ENCODE assay signal across 1 cellular context in the genomic region with DNA sequence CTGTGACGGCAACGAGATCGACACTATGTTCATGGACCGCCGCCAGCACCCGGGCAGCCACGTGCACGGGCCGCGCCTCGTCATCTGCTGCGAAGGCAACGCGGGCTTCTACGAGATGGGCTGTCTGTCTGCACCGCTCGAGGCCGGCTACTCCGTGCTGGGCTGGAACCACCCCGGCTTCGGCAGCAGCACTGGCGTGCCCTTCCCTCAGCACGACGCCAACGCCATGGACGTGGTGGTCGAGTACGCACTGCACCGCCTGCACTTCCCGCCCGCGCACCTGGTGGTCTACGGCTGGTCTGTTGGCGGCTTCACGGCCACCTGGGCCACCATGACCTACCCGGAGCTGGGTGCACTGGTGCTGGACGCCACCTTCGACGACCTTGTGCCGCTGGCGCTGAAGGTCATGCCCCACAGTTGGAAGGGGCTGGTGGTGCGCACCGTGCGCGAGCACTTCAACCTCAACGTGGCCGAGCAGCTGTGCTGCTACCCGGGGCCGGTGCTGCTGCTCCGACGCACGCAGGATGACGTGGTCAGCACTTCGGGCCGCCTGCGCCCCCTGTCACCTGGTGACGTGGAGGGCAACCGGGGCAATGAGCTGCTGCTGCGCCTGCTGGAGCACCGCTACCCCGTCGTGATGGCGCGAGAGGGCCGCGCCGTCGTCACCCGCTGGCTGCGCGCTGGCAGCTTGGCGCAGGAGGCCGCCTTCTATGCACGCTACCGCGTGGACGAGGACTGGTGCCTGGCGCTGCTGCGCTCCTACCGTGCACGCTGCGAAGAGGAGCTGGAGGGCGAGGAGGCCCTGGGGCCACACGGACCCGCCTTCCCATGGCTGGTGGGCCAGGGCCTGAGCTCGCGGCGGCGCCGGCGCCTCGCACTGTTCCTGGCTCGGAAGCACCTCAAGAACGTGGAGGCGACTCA.
TF ChIP-seq lines count a peak whose summit lies in the region.

No MANE protein-coding gene starts in this region.

TF ChIP-seq in HepG2, 621 proteins besides CTCF, POLR2A, EP300 and RAD21 (continued from another document):
- TF ChIP-seq ZNF552 (CRISPR knock-in tag; IDR thresholded peaks at IDR 0.05; ENCODE audit: borderline replicate concordance) (0 out of 2 replicates have a peak, but pooled peaks have one; percentile 62), SMARCE1 (IDR thresholded peaks at IDR 0.05; ENCODE audit: borderline replicate concordance) (no peak), ZNF792 (CRISPR knock-in tag; IDR thresholded peaks at IDR 0.05) (no peak), MTA1 (CRISPR knock-in tag; IDR thresholded peaks at IDR 0.05; ENCODE audit: borderline replicate concordance) (peak; percentile 70; the same call in 1 of the 2 replicates), NFE2L1 (CRISPR knock-in tag; IDR thresholded peaks at IDR 0.05; ENCODE audit: borderline replicate concordance) (no peak), ZNF891 (CRISPR knock-in tag; IDR thresholded peaks at IDR 0.05) (no peak), MEF2D (CRISPR knock-in tag; IDR thresholded peaks at IDR 0.05) (no peak), ZNF496 (CRISPR knock-in tag; IDR thresholded peaks at IDR 0.05; ENCODE audit: insufficient replicate concordance) (no peak), ZNF644 (CRISPR knock-in tag; IDR thresholded peaks at IDR 0.05; ENCODE audit: low read depth) (no peak), HOXA3 (CRISPR knock-in tag; IDR thresholded peaks at IDR 0.05) (peak; percentile 76), ZNF180 (CRISPR knock-in tag; IDR thresholded peaks at IDR 0.05; ENCODE audit: borderline replicate concordance, low read depth) (no peak), ZNF10 (CRISPR knock-in tag; IDR thresholded peaks at IDR 0.05; ENCODE audit: borderline replicate concordance, low read depth) (no peak), ZNF564 (CRISPR knock-in tag; IDR thresholded peaks at IDR 0.05) (no peak), PAF1 (CRISPR knock-in tag; IDR thresholded peaks at IDR 0.05) (peak; percentile 42; the same call in 1 of the 2 replicates), POLR2AphosphoS2 (IDR thresholded peaks at IDR 0.05; ENCODE audit: low read depth, low read length) (no peak), ZNF292 (CRISPR knock-in tag; IDR thresholded peaks at IDR 0.05; ENCODE audit: borderline replicate concordance, low read depth) (0 out of 2 replicates have a peak, but pooled peaks have one; percentile 18), SAFB2 (CRISPR knock-in tag; IDR thresholded peaks at IDR 0.05; ENCODE audit: borderline replicate concordance, low read depth) (peak; percentile 29; the same call in 1 of the 2 replicates), AKAP8 (CRISPR knock-in tag; IDR thresholded peaks at IDR 0.05) (no peak), ZNF670 (CRISPR knock-in tag; IDR thresholded peaks at IDR 0.05; ENCODE audit: borderline replicate concordance) (no peak), ZBTB7A (CRISPR knock-in tag; IDR thresholded peaks at IDR 0.05) (peak; percentile 12; the same call in 1 of the 2 replicates), REXO4 (CRISPR knock-in tag; IDR thresholded peaks at IDR 0.05; ENCODE audit: borderline replicate concordance) (no peak)
- TF ChIP-seq, protein P1, sequence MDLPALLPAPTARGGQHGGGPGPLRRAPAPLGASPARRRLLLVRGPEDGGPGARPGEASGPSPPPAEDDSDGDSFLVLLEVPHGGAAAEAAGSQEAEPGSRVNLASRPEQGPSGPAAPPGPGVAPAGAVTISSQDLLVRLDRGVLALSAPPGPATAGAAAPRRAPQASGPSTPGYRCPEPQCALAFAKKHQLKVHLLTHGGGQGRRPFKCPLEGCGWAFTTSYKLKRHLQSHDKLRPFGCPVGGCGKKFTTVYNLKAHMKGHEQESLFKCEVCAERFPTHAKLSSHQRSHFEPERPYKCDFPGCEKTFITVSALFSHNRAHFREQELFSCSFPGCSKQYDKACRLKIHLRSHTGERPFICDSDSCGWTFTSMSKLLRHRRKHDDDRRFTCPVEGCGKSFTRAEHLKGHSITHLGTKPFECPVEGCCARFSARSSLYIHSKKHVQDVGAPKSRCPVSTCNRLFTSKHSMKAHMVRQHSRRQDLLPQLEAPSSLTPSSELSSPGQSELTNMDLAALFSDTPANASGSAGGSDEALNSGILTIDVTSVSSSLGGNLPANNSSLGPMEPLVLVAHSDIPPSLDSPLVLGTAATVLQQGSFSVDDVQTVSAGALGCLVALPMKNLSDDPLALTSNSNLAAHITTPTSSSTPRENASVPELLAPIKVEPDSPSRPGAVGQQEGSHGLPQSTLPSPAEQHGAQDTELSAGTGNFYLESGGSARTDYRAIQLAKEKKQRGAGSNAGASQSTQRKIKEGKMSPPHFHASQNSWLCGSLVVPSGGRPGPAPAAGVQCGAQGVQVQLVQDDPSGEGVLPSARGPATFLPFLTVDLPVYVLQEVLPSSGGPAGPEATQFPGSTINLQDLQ (CRISPR knock-in tag; IDR thresholded peaks at IDR 0.05) = 0 out of 2 replicates have a peak, but pooled peaks have one; percentile 31
- TF ChIP-seq, protein P2, sequence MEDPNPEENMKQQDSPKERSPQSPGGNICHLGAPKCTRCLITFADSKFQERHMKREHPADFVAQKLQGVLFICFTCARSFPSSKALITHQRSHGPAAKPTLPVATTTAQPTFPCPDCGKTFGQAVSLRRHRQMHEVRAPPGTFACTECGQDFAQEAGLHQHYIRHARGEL (CRISPR knock-in tag; IDR thresholded peaks at IDR 0.05) = no peak
- TF ChIP-seq, protein P3, sequence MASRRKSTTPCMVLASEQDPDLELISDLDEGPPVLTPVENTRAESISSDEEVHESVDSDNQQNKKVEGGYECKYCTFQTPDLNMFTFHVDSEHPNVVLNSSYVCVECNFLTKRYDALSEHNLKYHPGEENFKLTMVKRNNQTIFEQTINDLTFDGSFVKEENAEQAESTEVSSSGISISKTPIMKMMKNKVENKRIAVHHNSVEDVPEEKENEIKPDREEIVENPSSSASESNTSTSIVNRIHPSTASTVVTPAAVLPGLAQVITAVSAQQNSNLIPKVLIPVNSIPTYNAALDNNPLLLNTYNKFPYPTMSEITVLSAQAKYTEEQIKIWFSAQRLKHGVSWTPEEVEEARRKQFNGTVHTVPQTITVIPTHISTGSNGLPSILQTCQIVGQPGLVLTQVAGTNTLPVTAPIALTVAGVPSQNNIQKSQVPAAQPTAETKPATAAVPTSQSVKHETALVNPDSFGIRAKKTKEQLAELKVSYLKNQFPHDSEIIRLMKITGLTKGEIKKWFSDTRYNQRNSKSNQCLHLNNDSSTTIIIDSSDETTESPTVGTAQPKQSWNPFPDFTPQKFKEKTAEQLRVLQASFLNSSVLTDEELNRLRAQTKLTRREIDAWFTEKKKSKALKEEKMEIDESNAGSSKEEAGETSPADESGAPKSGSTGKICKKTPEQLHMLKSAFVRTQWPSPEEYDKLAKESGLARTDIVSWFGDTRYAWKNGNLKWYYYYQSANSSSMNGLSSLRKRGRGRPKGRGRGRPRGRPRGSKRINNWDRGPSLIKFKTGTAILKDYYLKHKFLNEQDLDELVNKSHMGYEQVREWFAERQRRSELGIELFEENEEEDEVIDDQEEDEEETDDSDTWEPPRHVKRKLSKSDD (CRISPR knock-in tag; IDR thresholded peaks at IDR 0.05; ENCODE audit: low read depth) = peak; percentile 45; the same call in 1 of the 2 replicates
- TF ChIP-seq, protein P4, sequence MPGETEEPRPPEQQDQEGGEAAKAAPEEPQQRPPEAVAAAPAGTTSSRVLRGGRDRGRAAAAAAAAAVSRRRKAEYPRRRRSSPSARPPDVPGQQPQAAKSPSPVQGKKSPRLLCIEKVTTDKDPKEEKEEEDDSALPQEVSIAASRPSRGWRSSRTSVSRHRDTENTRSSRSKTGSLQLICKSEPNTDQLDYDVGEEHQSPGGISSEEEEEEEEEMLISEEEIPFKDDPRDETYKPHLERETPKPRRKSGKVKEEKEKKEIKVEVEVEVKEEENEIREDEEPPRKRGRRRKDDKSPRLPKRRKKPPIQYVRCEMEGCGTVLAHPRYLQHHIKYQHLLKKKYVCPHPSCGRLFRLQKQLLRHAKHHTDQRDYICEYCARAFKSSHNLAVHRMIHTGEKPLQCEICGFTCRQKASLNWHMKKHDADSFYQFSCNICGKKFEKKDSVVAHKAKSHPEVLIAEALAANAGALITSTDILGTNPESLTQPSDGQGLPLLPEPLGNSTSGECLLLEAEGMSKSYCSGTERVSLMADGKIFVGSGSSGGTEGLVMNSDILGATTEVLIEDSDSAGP (CRISPR knock-in tag; IDR thresholded peaks at IDR 0.05; ENCODE audit: borderline replicate concordance) = peak; percentile 41; the same call in 1 of the 2 replicates
- TF ChIP-seq, protein P5, sequence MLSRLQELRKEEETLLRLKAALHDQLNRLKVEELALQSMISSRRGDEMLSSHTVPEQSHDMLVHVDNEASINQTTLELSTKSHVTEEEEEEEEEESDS (CRISPR knock-in tag; IDR thresholded peaks at IDR 0.05; ENCODE audit: borderline replicate concordance) = no peak
- TF ChIP-seq, protein P6, sequence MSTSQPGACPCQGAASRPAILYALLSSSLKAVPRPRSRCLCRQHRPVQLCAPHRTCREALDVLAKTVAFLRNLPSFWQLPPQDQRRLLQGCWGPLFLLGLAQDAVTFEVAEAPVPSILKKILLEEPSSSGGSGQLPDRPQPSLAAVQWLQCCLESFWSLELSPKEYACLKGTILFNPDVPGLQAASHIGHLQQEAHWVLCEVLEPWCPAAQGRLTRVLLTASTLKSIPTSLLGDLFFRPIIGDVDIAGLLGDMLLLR (CRISPR knock-in tag; IDR thresholded peaks at IDR 0.05) = peak; percentile 45; the same call in 1 of the 2 replicates
- TF ChIP-seq, protein P7, sequence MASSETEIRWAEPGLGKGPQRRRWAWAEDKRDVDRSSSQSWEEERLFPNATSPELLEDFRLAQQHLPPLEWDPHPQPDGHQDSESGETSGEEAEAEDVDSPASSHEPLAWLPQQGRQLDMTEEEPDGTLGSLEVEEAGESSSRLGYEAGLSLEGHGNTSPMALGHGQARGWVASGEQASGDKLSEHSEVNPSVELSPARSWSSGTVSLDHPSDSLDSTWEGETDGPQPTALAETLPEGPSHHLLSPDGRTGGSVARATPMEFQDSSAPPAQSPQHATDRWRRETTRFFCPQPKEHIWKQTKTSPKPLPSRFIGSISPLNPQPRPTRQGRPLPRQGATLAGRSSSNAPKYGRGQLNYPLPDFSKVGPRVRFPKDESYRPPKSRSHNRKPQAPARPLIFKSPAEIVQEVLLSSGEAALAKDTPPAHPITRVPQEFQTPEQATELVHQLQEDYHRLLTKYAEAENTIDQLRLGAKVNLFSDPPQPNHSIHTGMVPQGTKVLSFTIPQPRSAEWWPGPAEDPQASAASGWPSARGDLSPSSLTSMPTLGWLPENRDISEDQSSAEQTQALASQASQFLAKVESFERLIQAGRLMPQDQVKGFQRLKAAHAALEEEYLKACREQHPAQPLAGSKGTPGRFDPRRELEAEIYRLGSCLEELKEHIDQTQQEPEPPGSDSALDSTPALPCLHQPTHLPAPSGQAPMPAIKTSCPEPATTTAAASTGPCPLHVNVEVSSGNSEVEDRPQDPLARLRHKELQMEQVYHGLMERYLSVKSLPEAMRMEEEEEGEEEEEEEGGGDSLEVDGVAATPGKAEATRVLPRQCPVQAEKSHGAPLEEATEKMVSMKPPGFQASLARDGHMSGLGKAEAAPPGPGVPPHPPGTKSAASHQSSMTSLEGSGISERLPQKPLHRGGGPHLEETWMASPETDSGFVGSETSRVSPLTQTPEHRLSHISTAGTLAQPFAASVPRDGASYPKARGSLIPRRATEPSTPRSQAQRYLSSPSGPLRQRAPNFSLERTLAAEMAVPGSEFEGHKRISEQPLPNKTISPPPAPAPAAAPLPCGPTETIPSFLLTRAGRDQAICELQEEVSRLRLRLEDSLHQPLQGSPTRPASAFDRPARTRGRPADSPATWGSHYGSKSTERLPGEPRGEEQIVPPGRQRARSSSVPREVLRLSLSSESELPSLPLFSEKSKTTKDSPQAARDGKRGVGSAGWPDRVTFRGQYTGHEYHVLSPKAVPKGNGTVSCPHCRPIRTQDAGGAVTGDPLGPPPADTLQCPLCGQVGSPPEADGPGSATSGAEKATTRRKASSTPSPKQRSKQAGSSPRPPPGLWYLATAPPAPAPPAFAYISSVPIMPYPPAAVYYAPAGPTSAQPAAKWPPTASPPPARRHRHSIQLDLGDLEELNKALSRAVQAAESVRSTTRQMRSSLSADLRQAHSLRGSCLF (CRISPR knock-in tag; IDR thresholded peaks at IDR 0.05; ENCODE audit: borderline replicate concordance) = no peak
- TF ChIP-seq, protein P8, sequence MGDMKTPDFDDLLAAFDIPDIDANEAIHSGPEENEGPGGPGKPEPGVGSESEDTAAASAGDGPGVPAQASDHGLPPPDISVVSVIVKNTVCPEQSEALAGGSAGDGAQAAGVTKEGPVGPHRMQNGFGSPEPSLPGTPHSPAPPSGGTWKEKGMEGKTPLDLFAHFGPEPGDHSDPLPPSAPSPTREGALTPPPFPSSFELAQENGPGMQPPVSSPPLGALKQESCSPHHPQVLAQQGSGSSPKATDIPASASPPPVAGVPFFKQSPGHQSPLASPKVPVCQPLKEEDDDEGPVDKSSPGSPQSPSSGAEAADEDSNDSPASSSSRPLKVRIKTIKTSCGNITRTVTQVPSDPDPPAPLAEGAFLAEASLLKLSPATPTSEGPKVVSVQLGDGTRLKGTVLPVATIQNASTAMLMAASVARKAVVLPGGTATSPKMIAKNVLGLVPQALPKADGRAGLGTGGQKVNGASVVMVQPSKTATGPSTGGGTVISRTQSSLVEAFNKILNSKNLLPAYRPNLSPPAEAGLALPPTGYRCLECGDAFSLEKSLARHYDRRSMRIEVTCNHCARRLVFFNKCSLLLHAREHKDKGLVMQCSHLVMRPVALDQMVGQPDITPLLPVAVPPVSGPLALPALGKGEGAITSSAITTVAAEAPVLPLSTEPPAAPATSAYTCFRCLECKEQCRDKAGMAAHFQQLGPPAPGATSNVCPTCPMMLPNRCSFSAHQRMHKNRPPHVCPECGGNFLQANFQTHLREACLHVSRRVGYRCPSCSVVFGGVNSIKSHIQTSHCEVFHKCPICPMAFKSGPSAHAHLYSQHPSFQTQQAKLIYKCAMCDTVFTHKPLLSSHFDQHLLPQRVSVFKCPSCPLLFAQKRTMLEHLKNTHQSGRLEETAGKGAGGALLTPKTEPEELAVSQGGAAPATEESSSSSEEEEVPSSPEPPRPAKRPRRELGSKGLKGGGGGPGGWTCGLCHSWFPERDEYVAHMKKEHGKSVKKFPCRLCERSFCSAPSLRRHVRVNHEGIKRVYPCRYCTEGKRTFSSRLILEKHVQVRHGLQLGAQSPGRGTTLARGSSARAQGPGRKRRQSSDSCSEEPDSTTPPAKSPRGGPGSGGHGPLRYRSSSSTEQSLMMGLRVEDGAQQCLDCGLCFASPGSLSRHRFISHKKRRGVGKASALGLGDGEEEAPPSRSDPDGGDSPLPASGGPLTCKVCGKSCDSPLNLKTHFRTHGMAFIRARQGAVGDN (CRISPR knock-in tag; IDR thresholded peaks at IDR 0.05) = peak; percentile 44
